Comparison of ENCODE assay signal across 8 cellular contexts in the genomic region with DNA sequence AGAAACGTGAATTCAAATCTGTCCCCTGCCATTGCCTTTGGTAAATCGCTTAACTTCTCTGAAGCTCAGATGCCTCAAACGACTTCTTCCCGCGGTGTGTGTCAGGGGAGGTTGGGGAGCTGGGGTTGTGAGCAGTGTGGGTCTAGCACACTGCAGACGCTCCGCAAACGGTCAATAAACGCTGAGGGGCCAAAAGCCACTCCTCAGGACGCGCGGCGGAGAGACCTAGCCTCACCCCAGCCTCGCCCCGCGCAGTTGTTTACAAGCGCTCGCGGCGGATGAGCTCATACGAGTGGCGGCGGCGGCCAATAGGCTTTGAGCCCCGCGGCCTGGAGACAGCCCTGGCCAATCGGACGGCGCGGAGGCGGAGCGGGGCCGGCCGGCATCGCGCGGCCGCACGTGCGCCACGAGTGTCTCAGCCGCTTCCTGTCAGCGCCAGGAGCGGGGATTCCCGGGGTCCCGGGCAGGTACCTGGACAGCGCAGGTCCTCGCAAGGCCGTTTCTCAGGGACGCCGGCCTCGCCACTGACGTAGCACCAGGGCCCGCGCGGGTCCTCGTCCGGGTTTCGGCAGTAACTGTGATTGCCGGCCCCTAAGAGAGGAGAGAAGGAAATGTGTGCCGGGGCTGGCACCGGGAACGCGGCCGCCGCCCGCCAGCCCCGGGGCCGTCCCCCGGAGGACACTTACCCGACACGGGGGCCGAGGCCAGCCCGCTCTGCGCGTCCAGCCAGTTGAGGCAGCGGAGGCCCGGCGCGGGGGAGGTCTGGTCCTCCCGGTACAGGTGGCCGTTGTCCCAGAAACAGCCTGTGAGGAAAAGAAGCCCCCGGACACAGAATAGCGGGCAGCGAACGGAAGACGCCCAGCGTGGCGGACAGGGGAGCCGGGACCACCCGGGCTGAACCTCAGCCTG. TPM values are rescaled to one million over a fixed set of nuclear protein-coding genes. Genes with fewer than 3 reads are reported as not detected.
DNase-seq lines count a peak whose midpoint lies in the region; ATAC-seq and TF ChIP-seq lines count a peak whose summit lies in the region.

No MANE protein-coding gene starts in this region.

- H3K4me1 ChIP-seq in right atrium auricular region (peaks cover 0 to 50% of the 10 kb centered on the region in 2 donors), vagina (peaks cover 48% of the 10 kb centered on the region)

- peak overlapping the region; percentile 56 to 73 for H3K4me3 ChIP-seq in right atrium auricular region
- H3K4me3 ChIP-seq in vagina, result peak overlapping the region; percentile 69 to 81

- peaks cover 49% of the 10 kb centered on the region for H3K4me1 Mint-ChIP-seq in T-helper 17 cell

- H3K27me3 Mint-ChIP-seq in T-helper 17 cell, result no peaks in the 10 kb centered on the region

- peaks cover 9% of the 10 kb centered on the region for H3K36me3 Mint-ChIP-seq in T-helper 17 cell (ENCODE audit: low read depth)

- DNase-seq in NCI-H1694 treated with DMSO at 0.1 percent for 48 hours (lab: John Stamatoyannopoulos, UW), result peak; percentile 56
- peak; percentile 93 to 95 (median 94) for DNase-seq in T-helper 17 cell
- peak; percentile 98 for DNase-seq in right atrium auricular region (ENCODE audit: low spot score)
- peak; percentile 93 for DNase-seq in putamen (ENCODE audit: low spot score)
- DNase-seq in vagina (ENCODE audit: extremely low spot score in 2 of 2), result peak in 1 of 2 donors; percentile 96

- TF ChIP-seq POLR2A in vagina (IDR thresholded peaks at IDR 0.05), result peak; percentile 61 to 80

- ATAC-seq in GM18498 (IDR thresholded peaks at IDR 0.05; ENCODE audit: unreplicated experiment) (peak; percentile 94), HG02840 (IDR thresholded peaks at IDR 0.05; ENCODE audit: low FRiP score, unreplicated experiment) (peak; percentile 85), T-helper 17 cell (peak; percentile 79)

- no peaks in the 10 kb centered on the region for H3K27me3 ChIP-seq in right atrium auricular region
- no peaks in the 10 kb centered on the region for H3K27me3 ChIP-seq in vagina

- intact Hi-C loops in vagina (cut with DNase I), result no loop called here

- H3K27ac ChIP-seq in angular gyrus (ENCODE audit: low read depth, low read length), result peak overlapping the region; percentile 100
- H3K27ac ChIP-seq in right atrium auricular region, result peak overlapping the region; percentile 93 to 99
- peak overlapping the region; percentile 97 for H3K27ac ChIP-seq in vagina

- H3K9me3 ChIP-seq in T-helper 17 cell (ENCODE audit: control insufficient read depth, low read length, poor library complexity, severe bottlenecking) (no peaks in the 10 kb centered on the region), right atrium auricular region (no peaks in the 10 kb centered on the region), vagina (no peaks in the 10 kb centered on the region)

- peaks cover 35% of the 10 kb centered on the region for H3K36me3 ChIP-seq in right atrium auricular region
- peaks cover 0 to 20% of the 10 kb centered on the region in 2 donors for H3K36me3 ChIP-seq in vagina

- H3K4me3 Mint-ChIP-seq in T-helper 17 cell, result peak overlapping the region; percentile 99

- TF ChIP-seq CTCF in right atrium auricular region (IDR thresholded peaks at IDR 0.05), result no peak
- no peak for TF ChIP-seq CTCF in vagina (IDR thresholded peaks at IDR 0.05)

- H3K27ac Mint-ChIP-seq in T-helper 17 cell, result peak overlapping the region; percentile 100

RNA-seq across cellular contexts. Expression of gene PIK3IP1, which starts 1.5 kb away (rescaled TPM):
- total RNA-seq in T-helper 17 cell (100 to 1,000 TPM; 388 to 426 TPM), right atrium auricular region (10 to 100 TPM; 14.6 to 17.6 TPM), vagina (32.4 TPM)

RNA-seq across cellular contexts. Expression of gene PATZ1, which starts 55.4 kb away (rescaled TPM):
- 10 to 100 TPM; 35.0 to 38.9 TPM for total RNA-seq in T-helper 17 cell
- total RNA-seq in right atrium auricular region, result 10 to 100 TPM in 1 of 2 donors, 1 to 10 TPM in 1; 9.2 to 15.5 TPM
- 18.4 TPM for total RNA-seq in vagina

Comparison
In these comparisons a context has a peak if more than half of its experiments do, and no peak if none do; other contexts are left out.
1. RNA of gene PIK3IP1, which starts 1.5 kb away (total RNA-seq): 388 to 426 TPM in T-helper 17 cell; 32.4 TPM in vagina (single experiment) and 14.6 to 17.6 TPM in right atrium auricular region; every median in the first group is over 10 times any median in the second.
2. Peak in every context shown above with its lines, with median percentiles within 50 percentile points of each other: ATAC-seq and H3K27ac ChIP-seq.